Comparison of ENCODE assay signal across 10 cellular contexts in genomic region chr4:13476915-13477314, GRCh38. TPM values are rescaled to one million over a fixed set of nuclear protein-coding genes. Genes with fewer than 3 reads are reported as not detected.
DNase-seq lines count a peak whose midpoint lies in the region; ATAC-seq, FAIRE-seq and TF ChIP-seq lines count a peak whose summit lies in the region.
"Had no signal": no experiment of that assay in that cellular context is flagged by ENCODE, and none has a peak within 500 bp of the region (broad histone marks: within the 10 kb centered on the region; RNA-seq: fewer than 3 reads in every experiment).

No MANE protein-coding gene starts in this region.

- peaks cover 7% of the 10 kb centered on the region for H3K36me3 Mint-ChIP-seq in activated naive CD8-positive, alpha-beta T cell
- H3K36me3 Mint-ChIP-seq in activated naive CD8-positive, alpha-beta T cell treated with anti-CD3 and anti-CD28 coated beads for 36 hours = peaks cover 12% of the 10 kb centered on the region
- H3K36me3 Mint-ChIP-seq in activated T-helper 2 cell treated with anti-CD3 and anti-CD28 coated beads, Interferon-gamma antibody, Interleukin-2, Interleukin-4, amounts not matched to agents 10 μg/mL and 5 μg/mL and 100 μg/mL, durations not matched to agents 14 hours and 24 hours and 36 hours (ENCODE audit: low read depth) = peaks cover 22% of the 10 kb centered on the region

- H3K27ac Mint-ChIP-seq in activated naive CD8-positive, alpha-beta T cell = peak overlapping the region; percentile 22
- no peak overlapping the region for H3K27ac Mint-ChIP-seq in activated naive CD8-positive, alpha-beta T cell treated with anti-CD3 and anti-CD28 coated beads for 36 hours
- peak overlapping the region; percentile 22 for H3K27ac Mint-ChIP-seq in activated T-helper 2 cell treated with anti-CD3 and anti-CD28 coated beads, Interferon-gamma antibody, Interleukin-2, Interleukin-4, amounts not matched to agents 10 μg/mL and 5 μg/mL and 100 μg/mL, durations not matched to agents 14 hours and 24 hours and 36 hours

- H3K4me3 Mint-ChIP-seq in activated naive CD8-positive, alpha-beta T cell = no peak overlapping the region
- H3K4me3 Mint-ChIP-seq in activated naive CD8-positive, alpha-beta T cell treated with anti-CD3 and anti-CD28 coated beads for 36 hours = no peak overlapping the region
- H3K4me3 Mint-ChIP-seq in activated T-helper 2 cell treated with anti-CD3 and anti-CD28 coated beads, Interferon-gamma antibody, Interleukin-2, Interleukin-4, amounts not matched to agents 10 μg/mL and 5 μg/mL and 100 μg/mL, durations not matched to agents 14 hours and 24 hours and 36 hours (ENCODE audit: low read depth) = peak overlapping the region; percentile 17

- peak; percentile 69 for ATAC-seq in HG03060 (IDR thresholded peaks at IDR 0.05; ENCODE audit: low read depth, unreplicated experiment)
- peak; percentile 65 for ATAC-seq in stimulated activated naive CD8-positive, alpha-beta T cell treated with anti-CD3 and anti-CD28 coated beads, Interleukin-15, Interleukin-2, amounts not matched to agents 100 U/mL and 50 U/mL, for 24 hours
- ATAC-seq: Panc1 had no signal

- DNase-seq in activated naive CD8-positive, alpha-beta T cell treated with anti-CD3 and anti-CD28 coated beads for 36 hours = no peak
- no peak for DNase-seq in activated T-helper 2 cell treated with anti-CD3 and anti-CD28 coated beads, Interferon-gamma antibody, Interleukin-2, Interleukin-4, amounts not matched to agents 10 μg/mL and 5 μg/mL and 100 μg/mL, durations not matched to agents 14 hours and 24 hours and 36 hours (ENCODE audit: low spot score)
- no peak for DNase-seq in stimulated activated naive CD8-positive, alpha-beta T cell treated with anti-CD3 and anti-CD28 coated beads, Interleukin-15, Interleukin-2, amounts not matched to agents 100 U/mL and 50 U/mL, for 24 hours
- DNase-seq in DMS53 (lab: John Stamatoyannopoulos, UW) = no peak
- no peak for DNase-seq in GM12891 (ENCODE audit: insufficient read length, low spot score)
- DNase-seq in epidermal melanocyte (ENCODE audit: insufficient read length, low spot score) = no peak

- no peak for FAIRE-seq in GM12891 (lab: Jason Lieb, UNC)
- FAIRE-seq: urothelium cell line had no signal

- peaks cover 32% of the 10 kb centered on the region for H3K4me1 Mint-ChIP-seq in activated naive CD8-positive, alpha-beta T cell (ENCODE audit: low read depth)
- peaks cover 18% of the 10 kb centered on the region for H3K4me1 Mint-ChIP-seq in activated naive CD8-positive, alpha-beta T cell treated with anti-CD3 and anti-CD28 coated beads for 36 hours
- peaks cover 25% of the 10 kb centered on the region for H3K4me1 Mint-ChIP-seq in activated T-helper 2 cell treated with anti-CD3 and anti-CD28 coated beads, Interferon-gamma antibody, Interleukin-2, Interleukin-4, amounts not matched to agents 10 μg/mL and 5 μg/mL and 100 μg/mL, durations not matched to agents 14 hours and 24 hours and 36 hours (ENCODE audit: low read depth)

- intact Hi-C loops in activated T-helper 2 cell treated with anti-CD3 and anti-CD28 coated beads, Interferon-gamma antibody, Interleukin-2, Interleukin-4, amounts not matched to agents 10 μg/mL and 5 μg/mL and 100 μg/mL, durations not matched to agents 14 hours and 24 hours and 36 hours (cut with micrococcal nuclease) = loop anchor here (2.0 to 5.0 kb wide), 4 partner anchors 24 to 235 kb away; no protein-coding TSS in a partner anchor

- H3K9me3 Mint-ChIP-seq in activated naive CD8-positive, alpha-beta T cell (ENCODE audit: low read depth) = no peaks in the 10 kb centered on the region
- H3K9me3 Mint-ChIP-seq in activated naive CD8-positive, alpha-beta T cell treated with anti-CD3 and anti-CD28 coated beads for 36 hours = no peaks in the 10 kb centered on the region
- no peaks in the 10 kb centered on the region for H3K9me3 Mint-ChIP-seq in activated T-helper 2 cell treated with anti-CD3 and anti-CD28 coated beads, Interferon-gamma antibody, Interleukin-2, Interleukin-4, amounts not matched to agents 10 μg/mL and 5 μg/mL and 100 μg/mL, durations not matched to agents 14 hours and 24 hours and 36 hours

- TF ChIP-seq POLR2A in GM12891 (IDR thresholded peaks at IDR 0.05; ENCODE audit: low read depth, low read length) = no peak

- H3K27me3 Mint-ChIP-seq in activated naive CD8-positive, alpha-beta T cell = no peaks in the 10 kb centered on the region
- no peaks in the 10 kb centered on the region for H3K27me3 Mint-ChIP-seq in activated naive CD8-positive, alpha-beta T cell treated with anti-CD3 and anti-CD28 coated beads for 36 hours
- H3K27me3 Mint-ChIP-seq in activated T-helper 2 cell treated with anti-CD3 and anti-CD28 coated beads, Interferon-gamma antibody, Interleukin-2, Interleukin-4, amounts not matched to agents 10 μg/mL and 5 μg/mL and 100 μg/mL, durations not matched to agents 14 hours and 24 hours and 36 hours (ENCODE audit: low read depth) = no peaks in the 10 kb centered on the region

TF ChIP-seq in GM12891, 5 proteins besides CTCF, POLR2A, EP300 and RAD21:
- TF ChIP-seq SPI1 (IDR thresholded peaks at IDR 0.05; ENCODE audit: low read depth, low read length) (no peak), POU2F2 (IDR thresholded peaks at IDR 0.05; ENCODE audit: low read depth, low read length) (no peak), TAF1 (IDR thresholded peaks at IDR 0.05; ENCODE audit: low read depth, low read length) (no peak), POLR2AphosphoS5 (IDR thresholded peaks at IDR 0.05; ENCODE audit: low read depth, low read length) (no peak), PAX5 (IDR thresholded peaks at IDR 0.05; ENCODE audit: insufficient read depth, low read length, severe bottlenecking) (no peak)

RNA-seq across cellular contexts. Expression of gene RAB28, which starts 7.2 kb away (rescaled TPM):
- total RNA-seq in activated naive CD8-positive, alpha-beta T cell treated with anti-CD3 and anti-CD28 coated beads for 36 hours = 10 to 100 TPM; 13.6 to 15.8 TPM
- total RNA-seq in activated T-helper 2 cell treated with anti-CD3 and anti-CD28 coated beads, Interferon-gamma antibody, Interleukin-2, Interleukin-4, amounts not matched to agents 10 μg/mL and 5 μg/mL and 100 μg/mL, durations not matched to agents 14 hours and 24 hours and 36 hours = 17.4 and 19.3 TPM in 2 replicates
- 10.3 TPM for polyA plus RNA-seq in GM12891 (2012; ENCODE audit: low read depth, missing spikeins)
